ENCODE assay signal across 8 cellular contexts in the genomic region with DNA sequence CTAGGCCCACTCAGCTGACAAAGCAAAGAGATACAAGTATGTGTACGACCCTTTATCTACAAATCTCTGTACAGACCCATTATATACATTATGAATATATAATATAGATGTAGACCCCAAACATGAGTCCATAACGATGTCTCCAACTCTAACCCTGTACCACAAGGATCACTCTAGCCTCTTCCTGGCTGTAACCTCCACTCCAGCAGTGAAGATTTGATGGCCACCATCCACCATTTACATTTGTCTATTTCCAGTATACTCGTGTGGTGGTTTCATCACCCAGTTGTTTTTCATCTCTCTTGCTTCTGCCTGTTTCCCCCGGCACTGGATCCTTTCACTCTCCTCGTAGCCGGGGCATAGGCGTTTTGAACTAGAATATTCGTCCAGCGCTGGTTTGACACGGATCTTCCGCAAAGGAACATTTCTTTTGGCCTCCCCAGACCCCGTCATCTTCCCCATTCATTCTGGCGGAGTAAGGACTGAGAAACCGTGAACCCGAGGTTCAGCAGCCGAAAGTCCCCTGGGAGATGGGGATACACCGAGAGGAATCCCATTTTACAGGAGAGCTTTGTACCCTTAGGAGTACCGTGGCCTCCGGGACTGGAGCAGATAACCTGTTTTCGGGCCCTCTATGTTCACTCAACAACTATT. TPM values are rescaled to one million over a fixed set of nuclear protein-coding genes. Genes with fewer than 3 reads are reported as not detected.
DNase-seq lines count a peak whose midpoint lies in the region; ATAC-seq, FAIRE-seq and TF ChIP-seq lines count a peak whose summit lies in the region.

No MANE protein-coding gene starts in this region.

- H4K20me1 ChIP-seq in K562 (replicated peaks; ENCODE audit: control insufficient read depth, insufficient read depth, low read length) = peaks cover 4% of the 10 kb centered on the region

- peak overlapping the region; percentile 63 for H3K4me2 ChIP-seq in K562 (ENCODE audit: insufficient read depth, low read length)

- WGBS in heart right ventricle, 2 donors = 11 to 15% methylated on average over 20 of the region's 20 CpGs
- WGBS in K562 (ENCODE audit: insufficient coverage, low coverage, missing lambda C conversion rate) = 23% methylated on average over 19 of the region's 20 CpGs
- 11 to 16% methylated on average over 20 of the region's 20 CpGs for WGBS in aorta, 2 donors

- in situ Hi-C loops in K562 (cut with MboI) = no loop called here

- H2AFZ ChIP-seq in K562 (ENCODE audit: low read depth, low read length) = peak overlapping the region; percentile 93

- no peaks in the 10 kb centered on the region for H3K27me3 ChIP-seq in heart right ventricle
- H3K27me3 ChIP-seq in K562 (ENCODE audit: control insufficient read depth in 2 of 2, insufficient read depth in 2 of 2, low read length in 2 of 2) = peaks cover 19 to 37% of the 10 kb centered on the region in 2 experiments; a peak in 4 of 5 replicates
- no peaks in the 10 kb centered on the region for H3K27me3 ChIP-seq in aorta (ENCODE audit: control insufficient read depth in 1 of 2, insufficient read depth in 2 of 2, low read length in 1 of 2)

- no peak for TF ChIP-seq CTCF in heart right ventricle (IDR thresholded peaks at IDR 0.05)
- TF ChIP-seq CTCF in K562 (IDR thresholded peaks at IDR 0.05 in 2 of 3, conservative IDR thresholded peaks at IDR 0.05 in 1 of 3; ENCODE audit: insufficient read depth in 2 of 3, low read depth in 1 of 3, low read length in 3 of 3) = no peak

- CTCF ChIA-PET in K562 (lab: Yijun Ruan, JAX; ENCODE audit: low intra/inter-chr PET ratio) = interaction anchor here (0.6 kb wide), 1 partner anchor 311 kb away, joined by 3 read pairs; no protein-coding TSS in a partner anchor

- H3K9ac ChIP-seq in K562 (ENCODE audit: insufficient read depth in 1 of 2, low read depth in 2 of 2, low read length in 2 of 2) = peak overlapping the region in 1 of 2 experiments; percentile 82; a peak in 3 of 4 replicates

- no peak for DNase-seq in heart right ventricle
- no peak for DNase-seq in Right ventricle myocardium superior
- no peak for DNase-seq in K562 (ENCODE audit: extremely low read depth in 1 of 4, low spot score in 3 of 4)
- peak; percentile 36 to 51 for DNase-seq in lung microvascular endothelial cell (ENCODE audit: low read depth in 2 of 2)
- DNase-seq in aorta = no peak
- DNase-seq in NCI-H187 (lab: John Stamatoyannopoulos, UW) = no peak
- no peak for DNase-seq in stimulated activated naive CD4-positive, alpha-beta T cell (lab: John Stamatoyannopoulos, UW)

- POLR2A ChIA-PET in K562 (lab: Yijun Ruan, JAX) = interaction anchor here (0.6 to 1.1 kb wide), 2 partner anchors 12 to 274 kb away, joined by 3 read pairs; no protein-coding TSS in a partner anchor

- ATAC-seq in heart right ventricle (no peak), Right ventricle myocardium superior (ENCODE audit: poor library complexity) (no peak), HG03342 (IDR thresholded peaks at IDR 0.05; ENCODE audit: unreplicated experiment) (peak; percentile 7), K562 (no peak), aorta (ENCODE audit: low FRiP score) (no peak)

- no peak for TF ChIP-seq POLR2A in K562 (conservative IDR thresholded peaks at IDR 0.05)

- H3K27ac ChIP-seq in heart right ventricle (peak overlapping the region; percentile 87 to 98 (median 92)), K562 (ENCODE audit: extremely low read depth, low read depth, low read length) (no peak overlapping the region), aorta (ENCODE audit: low read depth in 1 of 2, low read length in 2 of 2) (peak overlapping the region in 1 of 2 donors; percentile 82)

- no peaks in the 10 kb centered on the region for H3K79me2 ChIP-seq in K562 (ENCODE audit: control insufficient read depth, insufficient read depth, low read length)

- H3K9me3 ChIP-seq in heart right ventricle = no peaks in the 10 kb centered on the region
- no peaks in the 10 kb centered on the region for H3K9me3 ChIP-seq in K562 (replicated peaks; ENCODE audit: control insufficient read depth, insufficient read depth, low read depth, low read length)
- H3K9me3 ChIP-seq in aorta (ENCODE audit: control insufficient read depth, low read length) = no peaks in the 10 kb centered on the region

- no peaks in the 10 kb centered on the region for H3K9me1 ChIP-seq in K562 (ENCODE audit: control insufficient read depth, insufficient read depth, low read length)

- peak; percentile 51 for FAIRE-seq in K562 (lab: Jason Lieb, UNC)

- H3K4me1 ChIP-seq in heart right ventricle (peaks cover 5 to 33% (median 30%) of the 10 kb centered on the region in 9 donors), K562 (replicated peaks in 1 of 2; ENCODE audit: control insufficient read depth in 2 of 2, insufficient read depth in 2 of 2, low read length in 2 of 2) (peaks cover 0 to 27% of the 10 kb centered on the region in 2 experiments; a peak in 2 of 5 replicates), aorta (ENCODE audit: control insufficient read depth in 1 of 2, insufficient read depth in 2 of 2, low read length in 2 of 2) (peaks cover 0 to 4% of the 10 kb centered on the region in 2 donors)

- H3K36me3 ChIP-seq in heart right ventricle (no peaks in the 10 kb centered on the region), K562 (ENCODE audit: control insufficient read depth, insufficient read depth, low read length) (no peaks in the 10 kb centered on the region), aorta (ENCODE audit: control insufficient read depth in 1 of 2, insufficient read depth in 2 of 2, low read length in 1 of 2) (no peaks in the 10 kb centered on the region)

- no peak for TF ChIP-seq EP300 in K562 (IDR thresholded peaks at IDR 0.05; ENCODE audit: low read length)

- peak overlapping the region; percentile 65 to 87 (median 71) for H3K4me3 ChIP-seq in heart right ventricle
- H3K4me3 ChIP-seq in K562 = peak overlapping the region; percentile 45
- peak overlapping the region; percentile 64 to 75 for H3K4me3 ChIP-seq in aorta (ENCODE audit: low read length in 2 of 2)

- no TSS peak for BruUV-seq in K562 (replicated peaks; lab: Mats Ljungman, UMichigan)

- TF ChIP-seq RAD21 in K562 (CRISPR knock-in tag; conservative IDR thresholded peaks at IDR 0.05 in 1 of 2, IDR thresholded peaks at IDR 0.05 in 1 of 2) = no peak

- intact Hi-C loops in heart right ventricle (cut with DNase I) (loop anchor here in 6 of 10 donors (2.0 to 10.0 kb wide), 6 partner anchors 34 to 126 kb away; no protein-coding TSS in a partner anchor), Right ventricle myocardium superior (cut with DNase I) (no loop called here), K562 (cut with micrococcal nuclease) (no loop called here), aorta (cut with DNase I) (loop anchor here (5.0 kb wide), 3 partner anchors 35 to 125 kb away; no protein-coding TSS in a partner anchor)

TF ChIP-seq in K562, 482 proteins besides CTCF, POLR2A, EP300 and RAD21:
- TF ChIP-seq, protein P1, sequence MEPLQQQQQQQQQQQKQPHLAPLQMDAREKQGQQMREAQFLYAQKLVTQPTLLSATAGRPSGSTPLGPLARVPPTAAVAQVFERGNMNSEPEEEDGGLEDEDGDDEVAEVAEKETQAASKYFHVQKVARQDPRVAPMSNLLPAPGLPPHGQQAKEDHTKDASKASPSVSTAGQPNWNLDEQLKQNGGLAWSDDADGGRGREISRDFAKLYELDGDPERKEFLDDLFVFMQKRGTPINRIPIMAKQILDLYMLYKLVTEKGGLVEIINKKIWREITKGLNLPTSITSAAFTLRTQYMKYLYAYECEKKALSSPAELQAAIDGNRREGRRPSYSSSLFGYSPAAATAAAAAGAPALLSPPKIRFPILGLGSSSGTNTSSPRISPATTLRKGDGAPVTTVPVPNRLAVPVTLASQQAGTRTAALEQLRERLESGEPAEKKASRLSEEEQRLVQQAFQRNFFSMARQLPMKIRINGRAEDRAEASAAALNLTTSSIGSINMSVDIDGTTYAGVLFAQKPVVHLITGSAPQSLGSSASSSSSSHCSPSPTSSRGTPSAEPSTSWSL (CRISPR knock-in tag; IDR thresholded peaks at IDR 0.05; ENCODE audit: borderline replicate concordance) = no peak
- TF ChIP-seq ATF1 (CRISPR knock-in tag; IDR thresholded peaks at IDR 0.05) (no peak), ATF1 (tag; IDR thresholded peaks at IDR 0.05) (0 out of 2 replicates have a peak, but pooled peaks have one; percentile 25)

RNA-seq across cellular contexts. Expression of a gene that starts 0.8 kb away (rescaled TPM):
- total RNA-seq in heart right ventricle (10 to 100 TPM; 47.2 to 71.4 (median 61.9) TPM), Right ventricle myocardium superior (56.0 TPM), K562 (2014; rRNA removed) (1.4 and 3.8 TPM in 2 replicates), K562 (2014; rRNA removed; fragmentation: Illumina TruSeq; extraction: Trizol) (1.6 TPM in 2 replicates), K562 (2015; rRNA removed; fragmentation: Illumina TruSeq; extraction: Trizol) (1.1 and 1.4 TPM in 2 replicates), K562 (2021) (3.4 and 5.0 TPM in 2 replicates), lung microvascular endothelial cell (69.5 and 95.6 TPM in 2 replicates), aorta (100 to 1,000 TPM; 346 to 374 TPM)
- polyA plus RNA-seq in heart right ventricle (10 to 100 TPM; 26.2 to 85.2 TPM), K562 (2011; rRNA removed) (0.91 and 2.6 TPM in 2 replicates), K562 (2014; fragmentation: Illumina TruSeq; extraction: Trizol) (0.76 and 1.2 TPM in 2 replicates), K562 (2014; fragmentation: Nextera tagmentation; extraction: Ambion mirVana) (under 1 TPM; 0.24 to 0.75 TPM), K562 (2014; rRNA removed) (1.00 and 1.1 TPM in 2 replicates), aorta (10 to 100 TPM; 22.0 to 36.7 TPM)
- 28.4 and 32.2 TPM in 2 replicates for total RNA-seq in K562 (2011; cell fraction: chromatin; rRNA removed; ENCODE audit: low replicate concordance)
- 12.4 and 14.2 TPM in 2 replicates for total RNA-seq in K562 (2011; cell fraction: nucleolus; rRNA removed)
- 18.8 and 24.4 TPM in 2 replicates for total RNA-seq in K562 (2011; cell fraction: nucleoplasm; rRNA removed)
- 0.94 and 2.3 TPM in 2 replicates for polyA plus RNA-seq in K562 (2011; cell fraction: cytosol; rRNA removed)
- polyA plus RNA-seq in K562 (2011; cell fraction: nucleus; rRNA removed) = 3.1 and 11.6 TPM in 2 replicates
- polyA plus RNA-seq in K562 (2012) = 1.2 and 1.9 TPM in 2 replicates
- 2.2 and 10.6 TPM in 2 replicates for polyA minus RNA-seq in K562 (2011; rRNA and poly(A)+ RNA removed)
- 2.1 and 2.4 TPM in 2 replicates for polyA minus RNA-seq in K562 (2011; cell fraction: cytosol; rRNA and poly(A)+ RNA removed)
- 4.4 and 13.5 TPM in 2 replicates for polyA minus RNA-seq in K562 (2011; cell fraction: nucleus; rRNA and poly(A)+ RNA removed)

Comparison
In these comparisons a context has a peak if more than half of its experiments do, and no peak if none do; other contexts are left out.
1. intact Hi-C loops: an anchor here in heart right ventricle (2.0 to 10.0 kb wide) and aorta (5.0 kb wide); none called in Right ventricle myocardium superior and K562.
2. DNase-seq: peak in lung microvascular endothelial cell (2 of 2); none in heart right ventricle (0 of 2), Right ventricle myocardium superior (single experiment), K562 (0 of 4), aorta (0 of 2), NCI-H187 (0 of 2) and stimulated activated naive CD4-positive, alpha-beta T cell (0 of 6).
3. Peak in every context shown above with its lines, with median percentiles within 50 percentile points of each other: H3K4me3 ChIP-seq.